9 cellular contexts compared by ENCODE assay signal in the genomic region with DNA sequence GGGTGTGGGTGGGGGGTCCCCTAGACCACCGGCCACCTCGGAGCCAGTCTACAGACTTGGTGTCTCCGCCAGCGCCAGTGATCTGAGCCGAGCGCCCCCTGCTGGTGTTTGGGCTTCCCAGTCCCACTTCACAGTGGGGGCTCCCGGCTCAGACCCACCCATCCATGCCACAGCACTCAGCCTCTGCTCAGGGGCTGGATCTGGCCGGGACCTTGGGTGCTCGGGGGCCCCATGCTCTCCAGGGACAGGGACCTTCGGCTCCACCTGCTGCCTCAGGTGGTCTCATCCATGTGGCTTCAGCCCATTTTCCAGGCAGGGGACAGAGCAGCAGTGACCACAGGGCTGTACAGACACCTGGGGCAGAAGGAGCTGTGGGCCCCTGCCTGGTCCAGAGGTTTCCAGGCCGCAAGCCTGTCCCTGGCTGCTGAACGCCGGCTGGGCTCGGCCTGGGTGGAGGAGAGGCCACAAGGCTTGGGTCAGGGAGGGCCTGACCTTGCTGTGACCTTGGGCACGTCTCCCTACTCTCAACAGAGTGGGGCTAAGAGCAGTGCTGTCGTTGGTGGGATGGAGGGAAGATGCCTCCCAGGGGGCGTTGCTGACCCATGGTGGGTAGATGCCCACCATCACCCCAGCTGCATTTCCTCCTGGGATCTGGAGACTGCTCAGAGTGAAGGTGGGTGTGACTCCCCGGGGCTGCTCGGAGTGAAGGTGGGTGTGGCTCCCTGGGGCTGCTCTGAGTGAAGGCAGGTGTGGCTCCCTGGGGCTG.
DNase-seq lines count a peak whose midpoint lies in the region; ATAC-seq and TF ChIP-seq lines count a peak whose summit lies in the region.
"Had no signal": no experiment of that assay in that cellular context is flagged by ENCODE, and none has a peak within 500 bp of the region (broad histone marks: within the 10 kb centered on the region; RNA-seq: fewer than 3 reads in every experiment).

No MANE protein-coding gene starts in this region.

- no peaks in the 10 kb centered on the region for H3K9me3 ChIP-seq in CD4-positive, alpha-beta T cell (ENCODE audit: control insufficient read depth, low read length)
- H3K9me3 ChIP-seq in MM.1S (replicated peaks; ENCODE audit: insufficient read depth, low read length): no peaks in the 10 kb centered on the region
- H3K9me3 ChIP-seq in mucosa of rectum (ENCODE audit: control insufficient read depth in 2 of 2, low read length in 2 of 2): peaks cover 0 to 4% of the 10 kb centered on the region in 2 donors
- peaks cover 6% of the 10 kb centered on the region for H3K9me3 ChIP-seq in suprapubic skin
- H3K9me3 ChIP-seq: HAP-1 had no signal

- H3K27me3 ChIP-seq in CD4-positive, alpha-beta T cell (ENCODE audit: control insufficient read depth, insufficient read depth, low read length): peaks cover 20% of the 10 kb centered on the region
- peaks cover 11% of the 10 kb centered on the region for H3K27me3 ChIP-seq in MM.1S (replicated peaks; ENCODE audit: insufficient read depth, low read length)
- H3K27me3 ChIP-seq in mucosa of rectum (ENCODE audit: control insufficient read depth in 2 of 2, insufficient read depth in 2 of 2, low read length in 2 of 2): no peaks in the 10 kb centered on the region
- peaks cover 41% of the 10 kb centered on the region for H3K27me3 ChIP-seq in suprapubic skin

- TF ChIP-seq EP300 in suprapubic skin (IDR thresholded peaks at IDR 0.05): no peak

- POLR2A ChIA-PET in CD4-positive, alpha-beta T cell (lab: Charles Lee): no interaction called here

- peak; percentile 21 for TF ChIP-seq CTCF in CD4-positive, alpha-beta T cell (IDR thresholded peaks at IDR 0.05)
- TF ChIP-seq CTCF in MM.1S (IDR thresholded peaks at IDR 0.05; ENCODE audit: low read length): peak; percentile 32
- no peak for TF ChIP-seq CTCF in suprapubic skin (IDR thresholded peaks at IDR 0.05)

- no peaks in the 10 kb centered on the region for H3K36me3 Mint-ChIP-seq in CD4-positive, alpha-beta T cell (ENCODE audit: low read depth)

- CTCF ChIA-PET in CD4-positive, alpha-beta T cell (lab: Charles Lee): interaction anchor here (0.6 kb wide), 1 partner anchor 321 kb away, joined by 3 read pairs; no protein-coding TSS in a partner anchor

- H3K27ac ChIP-seq in CD4-positive, alpha-beta T cell (ENCODE audit: low read depth, low read length): no peak overlapping the region
- H3K27ac ChIP-seq in MM.1S (ENCODE audit: low read length): no peak overlapping the region
- H3K27ac ChIP-seq in mucosa of rectum (ENCODE audit: low read depth in 2 of 2, low read length in 2 of 2): peak overlapping the region; percentile 99
- H3K27ac ChIP-seq in suprapubic skin: no peak overlapping the region

- H3K4me3 ChIP-seq in MM.1S (ENCODE audit: low read length): no peak overlapping the region
- H3K4me3 ChIP-seq in mucosa of rectum (ENCODE audit: low read length in 2 of 2): peak overlapping the region; percentile 43 to 68
- H3K4me3 ChIP-seq in suprapubic skin: no peak overlapping the region
- H3K4me3 ChIP-seq: HAP-1 had no signal

- H3K36me3 ChIP-seq in MM.1S (replicated peaks; ENCODE audit: insufficient read depth, low read length): no peaks in the 10 kb centered on the region
- no peaks in the 10 kb centered on the region for H3K36me3 ChIP-seq in mucosa of rectum (ENCODE audit: control insufficient read depth in 2 of 2, insufficient read depth in 2 of 2, low read length in 2 of 2)
- no peaks in the 10 kb centered on the region for H3K36me3 ChIP-seq in suprapubic skin
- H3K36me3 ChIP-seq: HAP-1 had no signal

- H3K9me2 ChIP-seq in MM.1S (replicated peaks; ENCODE audit: insufficient read depth, low read length): no peaks in the 10 kb centered on the region

- H3K9me3 Mint-ChIP-seq in CD4-positive, alpha-beta T cell: no peaks in the 10 kb centered on the region

- no peak overlapping the region for H3K27ac Mint-ChIP-seq in CD4-positive, alpha-beta T cell

- no peak overlapping the region for H3K4me3 Mint-ChIP-seq in CD4-positive, alpha-beta T cell

- no peaks in the 10 kb centered on the region for H3F3A ChIP-seq in MM.1S (ENCODE audit: insufficient read depth, low read length)

- H3K79me2 ChIP-seq in MM.1S (ENCODE audit: low read length): no peaks in the 10 kb centered on the region

- peak in 3 of 10 experiments; percentile 6 to 20 (median 14) for DNase-seq in CD4-positive, alpha-beta T cell
- DNase-seq in MM.1S (no peak), cerebellar nuclear complex (lab: John Stamatoyannopoulos, UW) (no peak), GF-D8 (lab: John Stamatoyannopoulos, UW) (no peak), suprapubic skin (ENCODE audit: low spot score in 2 of 2) (no peak)
- peak; percentile 29 for DNase-seq in activated naive CD4-positive, alpha-beta T cell treated with anti-CD3 and anti-CD28 coated beads, Interleukin-2, amount 50 U/mL, for 16 hours

- no peaks in the 10 kb centered on the region for H4K20me1 ChIP-seq in MM.1S (ENCODE audit: insufficient read depth, low read length)

- ATAC-seq in CD4-positive, alpha-beta T cell (ENCODE audit: poor library complexity): no peak
- no peak for ATAC-seq in HG03442 (IDR thresholded peaks at IDR 0.05; ENCODE audit: unreplicated experiment)

- H2AFZ ChIP-seq in MM.1S (ENCODE audit: low read length): no peak overlapping the region

- no peak overlapping the region for H3K4me2 ChIP-seq in MM.1S (ENCODE audit: low read depth, low read length)

- no peak for TF ChIP-seq POLR2A in suprapubic skin (IDR thresholded peaks at IDR 0.05)

- peaks cover 11% of the 10 kb centered on the region for H3K27me3 Mint-ChIP-seq in CD4-positive, alpha-beta T cell

- H3K9ac ChIP-seq in MM.1S (ENCODE audit: low read length) (no peak overlapping the region), mucosa of rectum (ENCODE audit: low read depth in 1 of 2, low read length in 2 of 2) (peak overlapping the region; percentile 76 to 77)

- H3K4me1 ChIP-seq in MM.1S (ENCODE audit: low read length) (no peaks in the 10 kb centered on the region), mucosa of rectum (ENCODE audit: control insufficient read depth in 2 of 2, insufficient read depth in 2 of 2, low read length in 2 of 2) (peaks cover 39 to 48% of the 10 kb centered on the region in 2 donors), suprapubic skin (peaks cover 13% of the 10 kb centered on the region)
- H3K4me1 ChIP-seq: HAP-1 had no signal

- peaks cover 14% of the 10 kb centered on the region for H3K4me1 Mint-ChIP-seq in CD4-positive, alpha-beta T cell (ENCODE audit: low read depth)

- intact Hi-C loops in CD4-positive, alpha-beta T cell (cut with DNase I, micrococcal nuclease): no loop called here

- WGBS in suprapubic skin: 32% methylated on average over 5 of the region's 19 CpGs

Comparison
In these comparisons a context has a peak if more than half of its experiments do, and no peak if none do; other contexts are left out.
1. H3K27ac ChIP-seq: peak in mucosa of rectum (2 of 2); none in CD4-positive, alpha-beta T cell (single experiment), MM.1S (single experiment) and suprapubic skin (single experiment).
2. CTCF ChIP-seq: peak in CD4-positive, alpha-beta T cell (single experiment) and MM.1S (single experiment); none in suprapubic skin (0 of 2).
3. H3K4me3 ChIP-seq: peak in mucosa of rectum (2 of 2); none in MM.1S (single experiment) and suprapubic skin (single experiment).